ENCODE assay signal across 19 cellular contexts in the genomic region with DNA sequence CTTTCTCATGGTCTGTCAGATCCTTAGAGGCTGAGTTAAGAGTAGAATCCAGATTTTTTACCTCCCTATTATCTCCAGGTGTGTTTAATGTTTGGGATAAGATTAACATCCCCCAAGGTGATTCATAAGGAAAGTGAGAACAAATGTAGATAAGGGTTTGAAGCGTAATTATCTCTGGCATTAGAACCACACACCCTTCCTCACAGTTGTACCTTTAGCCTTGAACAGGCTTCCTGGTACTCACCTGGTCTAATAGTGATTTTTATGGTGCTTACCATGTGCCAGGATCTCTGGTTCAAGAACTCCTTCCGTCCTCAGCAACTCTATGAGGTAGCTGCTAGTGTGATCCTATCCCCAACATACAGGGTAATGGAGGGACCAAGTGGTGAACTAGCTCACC. TPM values are rescaled to one million over a fixed set of nuclear protein-coding genes. Genes with fewer than 3 reads are reported as not detected.
DNase-seq lines count a peak whose midpoint lies in the region; ATAC-seq, FAIRE-seq and TF ChIP-seq lines count a peak whose summit lies in the region.
"Had no signal": no experiment of that assay in that cellular context is flagged by ENCODE, and none has a peak within 500 bp of the region (broad histone marks: within the 10 kb centered on the region; RNA-seq: fewer than 3 reads in every experiment).

No MANE protein-coding gene starts in this region.

- no peak overlapping the region for H3K4me2 ChIP-seq in mesenchymal stem cell (ENCODE audit: low read length, poor library complexity, severe bottlenecking)
- H3K4me2 ChIP-seq: GM23338 had no signal

- H4K91ac ChIP-seq in mesenchymal stem cell (ENCODE audit: low read length) = no peak overlapping the region

- H3K27me3 ChIP-seq in bronchial epithelial cell (ENCODE audit: control insufficient read depth, insufficient read depth, low read length) (no peaks in the 10 kb centered on the region), mesenchymal stem cell (ENCODE audit: control insufficient read depth in 1 of 2, insufficient read depth in 1 of 2, low read length in 2 of 2) (no peaks in the 10 kb centered on the region), small intestine (ENCODE audit: control insufficient read depth in 2 of 2, insufficient read depth in 2 of 2, low read length in 2 of 2) (no peaks in the 10 kb centered on the region)

- H3K9ac ChIP-seq in mesenchymal stem cell (ENCODE audit: low read length) = no peak overlapping the region

- H3K9me3 ChIP-seq in mesenchymal stem cell (ENCODE audit: control insufficient read depth, low read length) (no peaks in the 10 kb centered on the region), small intestine (ENCODE audit: control insufficient read depth, low read depth) (no peaks in the 10 kb centered on the region)

- no peaks in the 10 kb centered on the region for H3K4me1 ChIP-seq in mesenchymal stem cell (ENCODE audit: control insufficient read depth, insufficient read depth, low read depth, low read length)
- peaks cover 2 to 10% of the 10 kb centered on the region in 2 donors for H3K4me1 ChIP-seq in small intestine (ENCODE audit: control insufficient read depth in 2 of 2, insufficient read depth in 1 of 2, low read depth in 1 of 2, low read length in 1 of 2)

- no peak overlapping the region for H3K18ac ChIP-seq in mesenchymal stem cell (ENCODE audit: low read depth in 1 of 2, low read length in 2 of 2)

- H3K27ac ChIP-seq in mesenchymal stem cell (ENCODE audit: low read length, poor library complexity, severe bottlenecking) (no peak overlapping the region), small intestine (ENCODE audit: low read depth in 1 of 2, low read length in 1 of 2) (peak overlapping the region; percentile 46 to 91)

- no peak for ATAC-seq in HG03108 (IDR thresholded peaks at IDR 0.05; ENCODE audit: unreplicated experiment)
- ATAC-seq: GM23338, HCT116 had no signal

- no peak overlapping the region for H2AFZ ChIP-seq in mesenchymal stem cell (ENCODE audit: low read depth, low read length)
- H2AFZ ChIP-seq: GM23338 had no signal

- TF ChIP-seq CTCF in bronchial epithelial cell (IDR thresholded peaks at IDR 0.05; ENCODE audit: insufficient read depth, low read length, severe bottlenecking) = no peak

- H3K36me3 ChIP-seq in bronchial epithelial cell (ENCODE audit: control insufficient read depth, insufficient read depth, low read length) = no peaks in the 10 kb centered on the region
- H3K36me3 ChIP-seq in mesenchymal stem cell (ENCODE audit: control insufficient read depth in 1 of 2, insufficient read depth in 2 of 2, low read depth in 1 of 2, low read length in 2 of 2) = no peaks in the 10 kb centered on the region
- H3K36me3 ChIP-seq in small intestine (ENCODE audit: control insufficient read depth in 2 of 2, insufficient read depth in 2 of 2, low read length in 2 of 2) = no peaks in the 10 kb centered on the region

- H3K4me3 ChIP-seq in bronchial epithelial cell (ENCODE audit: low read depth, low read length) = no peak overlapping the region
- no peak overlapping the region for H3K4me3 ChIP-seq in mesenchymal stem cell (ENCODE audit: insufficient read depth in 1 of 2, low read depth in 1 of 2, low read length in 2 of 2)
- no peak overlapping the region for H3K4me3 ChIP-seq in small intestine (ENCODE audit: low read depth in 1 of 2, low read length in 2 of 2)
- H3K4me3 ChIP-seq: GM23338 had no signal

- 95% methylated on average over 1 of the region's 2 CpGs for WGBS in mesenchymal stem cell
- WGBS in small intestine, 3 donors = 20 to 55% (median 34%) methylated on average over 2 of the region's 2 CpGs

- no peak overlapping the region for H2BK5ac ChIP-seq in mesenchymal stem cell (ENCODE audit: low read depth, low read length, poor library complexity, severe bottlenecking)

- peak overlapping the region; percentile 18 to 59 for H2BK12ac ChIP-seq in mesenchymal stem cell (ENCODE audit: low read length in 2 of 2)

- no peak overlapping the region for H3K14ac ChIP-seq in mesenchymal stem cell (ENCODE audit: low read length in 2 of 2)

- no peak overlapping the region for H3K23ac ChIP-seq in mesenchymal stem cell (ENCODE audit: low read length in 2 of 2)

- FAIRE-seq in bronchial epithelial cell (lab: Jason Lieb, UNC) (peak; percentile 85), small intestine (lab: Jason Lieb, UNC) (no peak)
- FAIRE-seq: GM12891, GM18507 had no signal

- no peak overlapping the region for H2AK5ac ChIP-seq in mesenchymal stem cell (ENCODE audit: low read length, severe bottlenecking)

- H4K8ac ChIP-seq in mesenchymal stem cell (ENCODE audit: low read length) = no peak overlapping the region

- no peaks in the 10 kb centered on the region for H3K79me1 ChIP-seq in mesenchymal stem cell (replicated peaks; ENCODE audit: low read length, poor library complexity, severe bottlenecking)

- H2BK120ac ChIP-seq in mesenchymal stem cell (ENCODE audit: low read depth, low read length) = no peak overlapping the region

- DNase-seq in bronchial epithelial cell (ENCODE audit: low read depth) (no peak), mesenchymal stem cell (no peak), small intestine (peak; percentile 94), NCI-H2171 (lab: John Stamatoyannopoulos, UW) (no peak)
- DNase-seq in activated naive CD4-positive, alpha-beta T cell (lab: John Stamatoyannopoulos, UW) = no peak
- DNase-seq: Calu3; CD4-positive, alpha-beta memory T cell; COR-L47; DMS53; DMS79 treated with DMSO at 0.1 percent for 48 hours; GF-D8; H9 had no signal

- H2BK15ac ChIP-seq in mesenchymal stem cell (ENCODE audit: low read depth, poor library complexity, severe bottlenecking) = no peak overlapping the region

- H3K4ac ChIP-seq in mesenchymal stem cell (ENCODE audit: low read depth in 1 of 2, low read length in 2 of 2) = no peak overlapping the region

RNA-seq across cellular contexts. Expression of a gene that starts 27.7 kb away (rescaled TPM):
- 0.64 and 2.6 TPM in 2 replicates for total RNA-seq in bronchial epithelial cell
- polyA plus RNA-seq in mesenchymal stem cell (2013, experiment 1 of 2) = 20.3 TPM
- 19.3 TPM for polyA plus RNA-seq in mesenchymal stem cell (2013, experiment 2 of 2)
- polyA plus RNA-seq in small intestine = 10 to 100 TPM; 14.6 to 28.4 (median 19.4) TPM
- total RNA-seq: A172; Calu3; CD4-positive, alpha-beta memory T cell; G401 had no signal
- polyA plus RNA-seq: CD4-positive, alpha-beta memory T cell had no signal
